28 cellular contexts compared by ENCODE assay signal in the genomic region with DNA sequence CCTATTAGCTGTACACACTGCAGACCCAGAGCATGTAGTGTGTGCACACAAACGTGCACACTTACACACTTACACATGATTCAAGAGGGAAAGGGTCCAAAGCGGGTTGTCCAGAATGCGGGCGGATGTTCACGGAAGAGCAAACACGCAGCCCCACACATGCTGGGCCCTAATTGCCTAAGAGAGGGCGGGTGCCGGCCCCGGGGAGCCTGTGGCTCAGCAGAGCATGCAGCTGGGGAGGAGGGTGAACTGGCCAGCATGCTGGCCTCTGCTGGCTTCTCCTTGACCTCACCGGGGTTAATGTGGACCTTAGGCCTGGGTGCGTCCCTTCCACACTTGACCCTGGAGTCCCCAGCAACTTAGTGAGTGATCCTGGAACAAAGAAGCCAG.
DNase-seq lines count a peak whose midpoint lies in the region; ATAC-seq and TF ChIP-seq lines count a peak whose summit lies in the region.
"Had no signal": no experiment of that assay in that cellular context is flagged by ENCODE, and none has a peak within 500 bp of the region (broad histone marks: within the 10 kb centered on the region; RNA-seq: fewer than 3 reads in every experiment).

No MANE protein-coding gene starts in this region.

- H3K4me1 ChIP-seq in endodermal cell (ENCODE audit: control insufficient read depth, insufficient read depth, low read length): peaks cover 8% of the 10 kb centered on the region
- no peaks in the 10 kb centered on the region for H3K4me1 ChIP-seq in osteoblast (ENCODE audit: insufficient read depth, low read length)
- no peaks in the 10 kb centered on the region for H3K4me1 ChIP-seq in aorta (ENCODE audit: control insufficient read depth in 1 of 2, insufficient read depth in 2 of 2, low read length in 2 of 2)
- H3K4me1 ChIP-seq: body of pancreas, uterus had no signal

- no peak overlapping the region for H2AFZ ChIP-seq in osteoblast (ENCODE audit: low read length)

- H3K27ac Mint-ChIP-seq in activated CD8-positive, alpha-beta T cell treated with anti-CD3 and anti-CD28 coated beads, Interleukin-2, amount 10 ng/mL, durations not matched to agents 7 days and 5 days: no peak overlapping the region
- no peak overlapping the region for H3K27ac Mint-ChIP-seq in activated CD8-positive, alpha-beta T cell treated with anti-CD3 and anti-CD28 coated beads for 36 hours
- no peak overlapping the region for H3K27ac Mint-ChIP-seq in endodermal cell
- no peak overlapping the region for H3K27ac Mint-ChIP-seq in natural killer cell treated with Interleukin-12 subunit alpha and Interleukin-12 subunit beta and Interleukin-15 and Interleukin-18, amount 100 ng/mL, for 72 hours
- H3K27ac Mint-ChIP-seq: CD8-positive, alpha-beta memory T cell; IgD-negative memory B cell; immature natural killer cell; mesothelial cell of epicardium; naive thymus-derived CD8-positive, alpha-beta T cell had no signal

- H3K9ac ChIP-seq in endodermal cell (ENCODE audit: extremely low read depth, low read length, poor library complexity, severe bottlenecking): no peak overlapping the region

- H3K27me3 ChIP-seq in endodermal cell (ENCODE audit: control insufficient read depth, insufficient read depth, low read length, poor library complexity, severe bottlenecking) (no peaks in the 10 kb centered on the region), osteoblast (ENCODE audit: insufficient read depth, low read length) (no peaks in the 10 kb centered on the region), aorta (ENCODE audit: control insufficient read depth in 1 of 2, insufficient read depth in 2 of 2, low read length in 1 of 2) (no peaks in the 10 kb centered on the region)
- H3K27me3 ChIP-seq: body of pancreas, uterus had no signal

- intact Hi-C loops in activated CD8-positive, alpha-beta T cell treated with anti-CD3 and anti-CD28 coated beads for 36 hours (cut with micrococcal nuclease): no loop called here
- intact Hi-C loops in aorta (cut with DNase I): loop anchor here in 1 of 2 donors (5.0 kb wide), 1 partner anchor 434 kb away; no protein-coding TSS in a partner anchor

- ATAC-seq in activated CD8-positive, alpha-beta T cell treated with anti-CD3 and anti-CD28 coated beads, Interleukin-2, amount 10 ng/mL, durations not matched to agents 7 days and 5 days: no peak
- no peak for ATAC-seq in activated CD8-positive, alpha-beta T cell treated with anti-CD3 and anti-CD28 coated beads for 36 hours
- ATAC-seq in aorta (ENCODE audit: low FRiP score): no peak
- no peak for ATAC-seq in natural killer cell treated with Interleukin-12 subunit alpha and Interleukin-12 subunit beta and Interleukin-15 and Interleukin-18, amount 100 ng/mL, for 72 hours
- ATAC-seq: body of pancreas; naive thymus-derived CD8-positive, alpha-beta T cell had no signal

- no peaks in the 10 kb centered on the region for H3K79me2 ChIP-seq in osteoblast (ENCODE audit: insufficient read depth, low read length)

- no peaks in the 10 kb centered on the region for H4K20me1 ChIP-seq in osteoblast (ENCODE audit: insufficient read depth, low read length)

- H3K27ac ChIP-seq in endodermal cell (ENCODE audit: low read depth, low read length) (no peak overlapping the region), osteoblast (ENCODE audit: low read depth, low read length) (no peak overlapping the region), aorta (ENCODE audit: low read depth in 1 of 2, low read length in 2 of 2) (peak overlapping the region; percentile 50 to 62)
- H3K27ac ChIP-seq: body of pancreas, dorsolateral prefrontal cortex, left ventricle myocardium inferior, uterus had no signal

- H3K36me3 ChIP-seq in endodermal cell (ENCODE audit: control insufficient read depth, insufficient read depth, low read length) (no peaks in the 10 kb centered on the region), osteoblast (ENCODE audit: insufficient read depth, low read length) (no peaks in the 10 kb centered on the region), aorta (ENCODE audit: control insufficient read depth in 1 of 2, insufficient read depth in 2 of 2, low read length in 1 of 2) (no peaks in the 10 kb centered on the region)
- H3K36me3 ChIP-seq: left ventricle myocardium inferior, uterus had no signal

- no peaks in the 10 kb centered on the region for H3K9me3 Mint-ChIP-seq in activated CD8-positive, alpha-beta T cell treated with anti-CD3 and anti-CD28 coated beads, Interleukin-2, amount 10 ng/mL, durations not matched to agents 7 days and 5 days (ENCODE audit: insufficient read depth)
- no peaks in the 10 kb centered on the region for H3K9me3 Mint-ChIP-seq in activated CD8-positive, alpha-beta T cell treated with anti-CD3 and anti-CD28 coated beads for 36 hours
- no peaks in the 10 kb centered on the region for H3K9me3 Mint-ChIP-seq in endodermal cell
- H3K9me3 Mint-ChIP-seq in natural killer cell treated with Interleukin-12 subunit alpha and Interleukin-12 subunit beta and Interleukin-15 and Interleukin-18, amount 100 ng/mL, for 72 hours: no peaks in the 10 kb centered on the region
- H3K9me3 Mint-ChIP-seq: CD8-positive, alpha-beta memory T cell; IgD-negative memory B cell; immature natural killer cell; mesothelial cell of epicardium; naive thymus-derived CD8-positive, alpha-beta T cell had no signal

- no peaks in the 10 kb centered on the region for H3K9me3 ChIP-seq in endodermal cell (ENCODE audit: control insufficient read depth, low read length)
- no peaks in the 10 kb centered on the region for H3K9me3 ChIP-seq in osteoblast (ENCODE audit: low read depth, low read length)
- no peaks in the 10 kb centered on the region for H3K9me3 ChIP-seq in aorta (ENCODE audit: control insufficient read depth, low read length)
- H3K9me3 ChIP-seq: body of pancreas, left ventricle myocardium inferior, uterus had no signal

- no peaks in the 10 kb centered on the region for H3K36me3 Mint-ChIP-seq in activated CD8-positive, alpha-beta T cell treated with anti-CD3 and anti-CD28 coated beads, Interleukin-2, amount 10 ng/mL, durations not matched to agents 7 days and 5 days (ENCODE audit: low read depth)
- no peaks in the 10 kb centered on the region for H3K36me3 Mint-ChIP-seq in activated CD8-positive, alpha-beta T cell treated with anti-CD3 and anti-CD28 coated beads for 36 hours (ENCODE audit: low read depth)
- H3K36me3 Mint-ChIP-seq in endodermal cell (ENCODE audit: low read depth): no peaks in the 10 kb centered on the region
- no peaks in the 10 kb centered on the region for H3K36me3 Mint-ChIP-seq in natural killer cell treated with Interleukin-12 subunit alpha and Interleukin-12 subunit beta and Interleukin-15 and Interleukin-18, amount 100 ng/mL, for 72 hours
- H3K36me3 Mint-ChIP-seq: CD8-positive, alpha-beta memory T cell; immature natural killer cell; mesothelial cell of epicardium; naive thymus-derived CD8-positive, alpha-beta T cell had no signal

- TF ChIP-seq CTCF in activated CD8-positive, alpha-beta T cell treated with anti-CD3 and anti-CD28 coated beads for 36 hours (IDR thresholded peaks at IDR 0.05): no peak
- TF ChIP-seq CTCF in endodermal cell (conservative IDR thresholded peaks at IDR 0.05) (no peak), osteoblast (IDR thresholded peaks at IDR 0.05; ENCODE audit: extremely low read depth, low read depth, low read length) (no peak)

- H3K4me3 Mint-ChIP-seq in activated CD8-positive, alpha-beta T cell treated with anti-CD3 and anti-CD28 coated beads, Interleukin-2, amount 10 ng/mL, durations not matched to agents 7 days and 5 days: no peak overlapping the region
- H3K4me3 Mint-ChIP-seq in activated CD8-positive, alpha-beta T cell treated with anti-CD3 and anti-CD28 coated beads for 36 hours: no peak overlapping the region
- H3K4me3 Mint-ChIP-seq in endodermal cell: no peak overlapping the region
- H3K4me3 Mint-ChIP-seq in natural killer cell treated with Interleukin-12 subunit alpha and Interleukin-12 subunit beta and Interleukin-15 and Interleukin-18, amount 100 ng/mL, for 72 hours: no peak overlapping the region
- H3K4me3 Mint-ChIP-seq: CD8-positive, alpha-beta memory T cell; IgD-negative memory B cell; immature natural killer cell; mesothelial cell of epicardium; naive thymus-derived CD8-positive, alpha-beta T cell had no signal

- H3K4me2 ChIP-seq in osteoblast (ENCODE audit: insufficient read depth, low read length): no peak overlapping the region

- peak; percentile 2 for DNase-seq in activated CD8-positive, alpha-beta T cell treated with anti-CD3 and anti-CD28 coated beads, Interleukin-2, amount 10 ng/mL, durations not matched to agents 7 days and 5 days
- no peak for DNase-seq in activated CD8-positive, alpha-beta T cell treated with anti-CD3 and anti-CD28 coated beads for 36 hours
- DNase-seq in endodermal cell (peak; percentile 20), osteoblast (ENCODE audit: insufficient read length, low spot score, missing footprints) (peak; percentile 41), aorta (peak; percentile 21 to 48), NOMO-1 (lab: John Stamatoyannopoulos, UW; ENCODE audit: unreplicated experiment in 2 of 2) (no peak)
- no peak for DNase-seq in natural killer cell treated with Interleukin-12 subunit alpha and Interleukin-12 subunit beta and Interleukin-15 and Interleukin-18, amount 100 ng/mL, for 72 hours (ENCODE audit: low spot score)
- DNase-seq in stimulated activated CD4-positive, alpha-beta T cell treated with anti-CD3 and anti-CD28 coated beads, Interleukin-2, amount 100 ng/mL, for 48 hours: no peak
- DNase-seq: activated CD4-positive, alpha-beta T cell treated with anti-CD3 and anti-CD28 coated beads, Interleukin-2, amount 50 U/mL, for 4 hours; activated gamma-delta T cell; activated T-cell treated with anti-CD3 and anti-CD28 coated beads for 4 hours; CD8-positive, alpha-beta memory T cell; GOT3; hypothalamus; immature natural killer cell; left ventricle myocardium inferior; NCI-H1092; NCI-H187 treated with DMSO at 0.1 percent for 48 hours; NCI-H524 treated with DMSO at 0.1 percent for 48 hours; NK-92 treated with Interleukin-12 subunit alpha and Interleukin-12 subunit beta, amount 100 ng/mL, for 24 hours; SHP77; stimulated activated CD4-positive, alpha-beta T cell treated with anti-CD3 and anti-CD28 coated beads, Interleukin-4, amount 100 ng/mL, for 1 hour; uterus had no signal

- no peaks in the 10 kb centered on the region for H3K27me3 Mint-ChIP-seq in activated CD8-positive, alpha-beta T cell treated with anti-CD3 and anti-CD28 coated beads, Interleukin-2, amount 10 ng/mL, durations not matched to agents 7 days and 5 days (ENCODE audit: low read depth)
- no peaks in the 10 kb centered on the region for H3K27me3 Mint-ChIP-seq in activated CD8-positive, alpha-beta T cell treated with anti-CD3 and anti-CD28 coated beads for 36 hours
- no peaks in the 10 kb centered on the region for H3K27me3 Mint-ChIP-seq in endodermal cell (ENCODE audit: insufficient read depth)
- H3K27me3 Mint-ChIP-seq in natural killer cell treated with Interleukin-12 subunit alpha and Interleukin-12 subunit beta and Interleukin-15 and Interleukin-18, amount 100 ng/mL, for 72 hours: peaks cover 3 to 8% of the 10 kb centered on the region in 2 donors
- H3K27me3 Mint-ChIP-seq: IgD-negative memory B cell had no signal

- no peak overlapping the region for H3K4me3 ChIP-seq in endodermal cell (ENCODE audit: low read length)
- no peak overlapping the region for H3K4me3 ChIP-seq in osteoblast (ENCODE audit: insufficient read depth, low read length)
- H3K4me3 ChIP-seq in aorta (ENCODE audit: low read length in 2 of 2): no peak overlapping the region
- H3K4me3 ChIP-seq: body of pancreas, dorsolateral prefrontal cortex, left ventricle myocardium inferior, uterus had no signal

- POLR2A ChIA-PET in activated CD8-positive, alpha-beta T cell treated with anti-CD3 and anti-CD28 coated beads, Interleukin-2, amount 10 ng/mL, durations not matched to agents 7 days and 5 days (lab: Charles Lee): no interaction called here
- POLR2A ChIA-PET in activated CD8-positive, alpha-beta T cell treated with anti-CD3 and anti-CD28 coated beads for 36 hours (lab: Charles Lee): no interaction called here

- 85 to 91% methylated on average over 4 to 11 of the region's 11 CpGs for WGBS in endodermal cell (ENCODE audit: insufficient coverage in 1 of 2, insufficient read length in 1 of 2), 2 experiments
- WGBS in aorta, 2 donors: 64 to 76% methylated on average over 11 of the region's 11 CpGs

- CTCF ChIA-PET in activated CD8-positive, alpha-beta T cell treated with anti-CD3 and anti-CD28 coated beads, Interleukin-2, amount 10 ng/mL, durations not matched to agents 7 days and 5 days (lab: Charles Lee): no interaction called here
- CTCF ChIA-PET in activated CD8-positive, alpha-beta T cell treated with anti-CD3 and anti-CD28 coated beads for 36 hours (lab: Charles Lee): no interaction called here

- H3K4me1 Mint-ChIP-seq in activated CD8-positive, alpha-beta T cell treated with anti-CD3 and anti-CD28 coated beads, Interleukin-2, amount 10 ng/mL, durations not matched to agents 7 days and 5 days (ENCODE audit: low read depth): no peaks in the 10 kb centered on the region
- no peaks in the 10 kb centered on the region for H3K4me1 Mint-ChIP-seq in activated CD8-positive, alpha-beta T cell treated with anti-CD3 and anti-CD28 coated beads for 36 hours (ENCODE audit: low read depth)
- H3K4me1 Mint-ChIP-seq in endodermal cell: peaks cover 9% of the 10 kb centered on the region
- H3K4me1 Mint-ChIP-seq in natural killer cell treated with Interleukin-12 subunit alpha and Interleukin-12 subunit beta and Interleukin-15 and Interleukin-18, amount 100 ng/mL, for 72 hours (ENCODE audit: low read depth in 2 of 2): no peaks in the 10 kb centered on the region
- H3K4me1 Mint-ChIP-seq: CD8-positive, alpha-beta memory T cell; IgD-negative memory B cell; immature natural killer cell; naive thymus-derived CD8-positive, alpha-beta T cell had no signal

Comparison
In these comparisons a context has a peak if more than half of its experiments do, and no peak if none do; other contexts are left out.
1. DNase-seq: peak in activated CD8-positive, alpha-beta T cell treated with anti-CD3 and anti-CD28 coated beads, Interleukin-2, amount 10 ng/mL, durations not matched to agents 7 days and 5 days (single experiment), endodermal cell (single experiment), osteoblast (single experiment) and aorta (2 of 2); none in activated CD8-positive, alpha-beta T cell treated with anti-CD3 and anti-CD28 coated beads for 36 hours (single experiment), natural killer cell treated with Interleukin-12 subunit alpha and Interleukin-12 subunit beta and Interleukin-15 and Interleukin-18, amount 100 ng/mL, for 72 hours (single experiment), stimulated activated CD4-positive, alpha-beta T cell treated with anti-CD3 and anti-CD28 coated beads, Interleukin-2, amount 100 ng/mL, for 48 hours (0 of 2) and NOMO-1 (0 of 2).
2. H3K27ac ChIP-seq: peak in aorta (2 of 2); none in endodermal cell (single experiment) and osteoblast (single experiment).